In the genomic region with DNA sequence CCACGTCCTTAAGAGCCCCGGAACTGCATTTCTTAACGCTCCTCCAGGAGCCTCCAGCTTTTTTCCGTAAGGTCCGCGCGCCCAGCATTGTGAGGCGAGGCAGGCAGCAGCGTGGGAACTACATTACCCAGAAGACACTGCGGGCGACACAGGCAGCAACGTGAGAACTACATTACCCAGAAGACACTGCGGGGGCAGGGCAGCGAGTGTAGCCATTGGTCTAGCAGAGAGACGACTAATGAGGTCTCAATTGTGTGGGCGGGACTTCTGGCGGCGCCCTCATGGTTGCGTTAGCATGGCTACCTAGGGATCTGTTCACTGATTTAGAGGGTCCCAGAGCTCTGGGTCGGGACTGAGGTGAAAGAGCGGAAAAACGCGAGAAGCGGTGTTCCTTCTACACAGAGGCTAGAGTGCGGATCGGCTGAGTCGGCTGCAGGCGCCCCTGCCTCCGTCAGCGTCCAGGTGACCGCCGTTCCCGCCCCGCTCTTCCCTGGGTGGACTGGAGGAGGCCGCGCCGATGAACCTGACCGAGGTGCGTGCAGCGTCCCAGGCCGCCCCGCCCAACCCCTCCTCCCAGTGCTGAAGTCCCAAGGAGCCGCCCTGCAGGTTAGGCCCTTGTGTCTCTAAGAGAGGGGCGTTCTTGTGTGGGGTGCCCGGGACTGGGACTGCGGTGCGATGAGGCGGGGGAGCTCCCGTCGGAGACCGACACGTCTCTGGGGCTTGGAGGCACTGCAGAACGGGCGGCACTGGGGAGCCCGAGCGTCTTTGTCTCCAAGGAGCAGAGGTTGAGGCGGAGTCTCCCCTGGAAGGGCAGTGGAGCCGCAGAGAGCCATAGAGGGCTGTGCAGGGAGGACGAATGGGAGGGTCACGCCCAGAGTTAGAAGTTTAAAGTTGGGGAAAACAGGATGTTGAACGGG, we compare ENCODE assay signal across 8 cellular contexts. TPM values are rescaled to one million over a fixed set of nuclear protein-coding genes. Genes with fewer than 3 reads are reported as not detected.
DNase-seq lines count a peak whose midpoint lies in the region; ATAC-seq and TF ChIP-seq lines count a peak whose summit lies in the region.

A gene (plus strand): TSS at position 264 of the 917 bp plus-strand sequence. CDS start 254 bp downstream, at position 518.

- peak within 1 kb of the TSS; percentile 78 to 83 for H3K9ac ChIP-seq in mucosa of rectum (ENCODE audit: low read depth in 1 of 2, low read length in 2 of 2)

- H3K27ac ChIP-seq in esophagus (ENCODE audit: low read depth in 2 of 2, low read length in 1 of 2), result peak within 1 kb of the TSS; percentile 36 to 89
- peak within 1 kb of the TSS; percentile 73 to 83 for H3K27ac ChIP-seq in mucosa of rectum (ENCODE audit: low read depth in 2 of 2, low read length in 2 of 2)

- peak; percentile 97 for DNase-seq in DMS53 treated with DMSO at 0.1 percent for 48 hours (lab: John Stamatoyannopoulos, UW; ENCODE audit: unreplicated experiment)
- DNase-seq in KG1 (lab: John Stamatoyannopoulos, UW), result peak; percentile 95
- DNase-seq in activated T-cell treated with anti-CD3 and anti-CD28 coated beads, Interleukin-2, amount 50 U/mL, for 1 hour, result peak; percentile 91
- peak; percentile 94 to 95 for DNase-seq in stimulated activated CD8-positive, alpha-beta memory T cell treated with anti-CD3 and anti-CD28 coated beads, Interleukin-4, amount 100 ng/mL, for 4 hours (ENCODE audit: low read depth in 2 of 2, low spot score in 1 of 2)

- H3K4me3 ChIP-seq in esophagus (ENCODE audit: low read depth in 1 of 2, low read length in 2 of 2) (peak within 1 kb of the TSS; percentile 62 to 73), mucosa of rectum (ENCODE audit: low read length in 2 of 2) (peak within 1 kb of the TSS; percentile 88 to 92)

- H3K4me1 ChIP-seq in esophagus (ENCODE audit: control insufficient read depth in 2 of 2, insufficient read depth in 2 of 2, low read length in 1 of 2), result peaks cover 0 to 3% of the 10 kb centered on the region in 2 donors
- H3K4me1 ChIP-seq in mucosa of rectum (ENCODE audit: control insufficient read depth in 2 of 2, insufficient read depth in 2 of 2, low read length in 2 of 2), result peaks cover 10 to 14% of the 10 kb centered on the region in 2 donors

- peaks cover 0 to 5% of the 10 kb centered on the region in 2 donors for H3K36me3 ChIP-seq in esophagus (ENCODE audit: control insufficient read depth in 2 of 2, insufficient read depth in 2 of 2, low read length in 1 of 2)
- peaks cover 0 to 2% of the 10 kb centered on the region in 2 donors for H3K36me3 ChIP-seq in mucosa of rectum (ENCODE audit: control insufficient read depth in 2 of 2, insufficient read depth in 2 of 2, low read length in 2 of 2)

- H3K27me3 ChIP-seq in esophagus (ENCODE audit: control insufficient read depth in 1 of 2, insufficient read depth in 2 of 2, low read length in 2 of 2) (no peaks in the 10 kb centered on the region), mucosa of rectum (ENCODE audit: control insufficient read depth in 2 of 2, insufficient read depth in 2 of 2, low read length in 2 of 2) (no peaks in the 10 kb centered on the region)

- ATAC-seq in GM21737 (IDR thresholded peaks at IDR 0.05; ENCODE audit: unreplicated experiment), result peak; percentile 96

- WGBS in esophagus, 2 donors, result 1% methylated on average over 55 to 61 of the region's 61 CpGs

- H3K9me3 ChIP-seq in esophagus (ENCODE audit: control insufficient read depth in 2 of 2, insufficient read depth in 1 of 2, low read depth in 1 of 2, low read length in 1 of 2), result peaks cover 2 to 20% of the 10 kb centered on the region in 2 donors
- no peaks in the 10 kb centered on the region for H3K9me3 ChIP-seq in mucosa of rectum (ENCODE audit: control insufficient read depth in 2 of 2, low read length in 2 of 2)

TF ChIP-seq in PFSK-1, 5 proteins besides CTCF, POLR2A, EP300 and RAD21:
- TF ChIP-seq POLR2AphosphoS5 (IDR thresholded peaks at IDR 0.05; ENCODE audit: low read depth, low read length) (peak; percentile 55; the same call in 1 of the 2 replicates), SIN3A (IDR thresholded peaks at IDR 0.05; ENCODE audit: borderline replicate concordance, insufficient read depth, low read length) (peak; percentile 11; the same call in 1 of the 2 replicates), FOXP2 (optimal IDR thresholded peaks at IDR 0.05; ENCODE audit: borderline replicate concordance, extremely low read depth, extremely low read length, insufficient read depth) (no peak), TAF1 (IDR thresholded peaks at IDR 0.05; ENCODE audit: borderline replicate concordance, insufficient read depth, low read length) (peak; percentile 55; the same call in 1 of the 2 replicates)
- TF ChIP-seq, protein P1, sequence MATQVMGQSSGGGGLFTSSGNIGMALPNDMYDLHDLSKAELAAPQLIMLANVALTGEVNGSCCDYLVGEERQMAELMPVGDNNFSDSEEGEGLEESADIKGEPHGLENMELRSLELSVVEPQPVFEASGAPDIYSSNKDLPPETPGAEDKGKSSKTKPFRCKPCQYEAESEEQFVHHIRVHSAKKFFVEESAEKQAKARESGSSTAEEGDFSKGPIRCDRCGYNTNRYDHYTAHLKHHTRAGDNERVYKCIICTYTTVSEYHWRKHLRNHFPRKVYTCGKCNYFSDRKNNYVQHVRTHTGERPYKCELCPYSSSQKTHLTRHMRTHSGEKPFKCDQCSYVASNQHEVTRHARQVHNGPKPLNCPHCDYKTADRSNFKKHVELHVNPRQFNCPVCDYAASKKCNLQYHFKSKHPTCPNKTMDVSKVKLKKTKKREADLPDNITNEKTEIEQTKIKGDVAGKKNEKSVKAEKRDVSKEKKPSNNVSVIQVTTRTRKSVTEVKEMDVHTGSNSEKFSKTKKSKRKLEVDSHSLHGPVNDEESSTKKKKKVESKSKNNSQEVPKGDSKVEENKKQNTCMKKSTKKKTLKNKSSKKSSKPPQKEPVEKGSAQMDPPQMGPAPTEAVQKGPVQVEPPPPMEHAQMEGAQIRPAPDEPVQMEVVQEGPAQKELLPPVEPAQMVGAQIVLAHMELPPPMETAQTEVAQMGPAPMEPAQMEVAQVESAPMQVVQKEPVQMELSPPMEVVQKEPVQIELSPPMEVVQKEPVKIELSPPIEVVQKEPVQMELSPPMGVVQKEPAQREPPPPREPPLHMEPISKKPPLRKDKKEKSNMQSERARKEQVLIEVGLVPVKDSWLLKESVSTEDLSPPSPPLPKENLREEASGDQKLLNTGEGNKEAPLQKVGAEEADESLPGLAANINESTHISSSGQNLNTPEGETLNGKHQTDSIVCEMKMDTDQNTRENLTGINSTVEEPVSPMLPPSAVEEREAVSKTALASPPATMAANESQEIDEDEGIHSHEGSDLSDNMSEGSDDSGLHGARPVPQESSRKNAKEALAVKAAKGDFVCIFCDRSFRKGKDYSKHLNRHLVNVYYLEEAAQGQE (IDR thresholded peaks at IDR 0.05; ENCODE audit: insufficient read depth in 1 of 2, low read depth in 2 of 2, low read length in 2 of 2), result no peak

RNA-seq across cellular contexts. Expression of the gene that starts here (rescaled TPM):
- polyA plus RNA-seq in PFSK-1 (2012; ENCODE audit: insufficient read length, low read depth), result 7.8 TPM
- polyA plus RNA-seq in esophagus, result 1 to 10 TPM; 2.6 to 6.4 TPM

Comparison
In these comparisons a context has a peak if more than half of its experiments do, and no peak if none do; other contexts are left out.
1. Peak in every context shown above with its lines: DNase-seq, ATAC-seq, H3K4me3 ChIP-seq and H3K27ac ChIP-seq.